ENCODE assay signal across 14 cellular contexts in genomic region chr2:10792001-10792400, GRCh38. TPM values are rescaled to one million over a fixed set of nuclear protein-coding genes. Genes with fewer than 3 reads are reported as not detected.
DNase-seq lines count a peak whose midpoint lies in the region; ATAC-seq and TF ChIP-seq lines count a peak whose summit lies in the region.
"Had no signal": no experiment of that assay in that cellular context is flagged by ENCODE, and none has a peak within 500 bp of the region (broad histone marks: within the 10 kb centered on the region; RNA-seq: fewer than 3 reads in every experiment).

No MANE protein-coding gene starts in this region.

- H4K20me1 ChIP-seq in MM.1S (ENCODE audit: insufficient read depth, low read length): no peaks in the 10 kb centered on the region

- BruUV-seq in Calu3 (replicated peaks; lab: Mats Ljungman, UMichigan): no TSS peak

- CTCF ChIA-PET in naive thymus-derived CD4-positive, alpha-beta T cell (lab: Charles Lee): interaction anchor here (0.6 kb wide), 1 partner anchor 659 kb away, joined by 3 read pairs; no protein-coding TSS in a partner anchor
- CTCF ChIA-PET in Calu3 (lab: Charles Lee): interaction anchor here (0.6 kb wide), 1 partner anchor 14 kb away, joined by 3 read pairs; no protein-coding TSS in a partner anchor

- H3K27me3 ChIP-seq in MM.1S (replicated peaks; ENCODE audit: insufficient read depth, low read length): no peaks in the 10 kb centered on the region
- no peaks in the 10 kb centered on the region for H3K27me3 ChIP-seq in naive thymus-derived CD4-positive, alpha-beta T cell (ENCODE audit: control insufficient read depth in 2 of 2, insufficient read depth in 2 of 2, low read length in 2 of 2)
- H3K27me3 ChIP-seq: stomach had no signal

- peaks cover 60% of the 10 kb centered on the region for H3K4me1 ChIP-seq in MM.1S (ENCODE audit: low read length)
- H3K4me1 ChIP-seq in naive thymus-derived CD4-positive, alpha-beta T cell (ENCODE audit: control insufficient read depth in 2 of 2, insufficient read depth in 2 of 2, low read length in 2 of 2): peaks cover 0 to 6% of the 10 kb centered on the region in 2 donors

- ATAC-seq in stimulated activated naive CD8-positive, alpha-beta T cell treated with anti-CD3 and anti-CD28 coated beads, Interleukin-15, Interleukin-2, amounts not matched to agents 100 U/mL and 50 U/mL, for 24 hours: no peak
- ATAC-seq in HG02588 (IDR thresholded peaks at IDR 0.05; ENCODE audit: unreplicated experiment) (peak; percentile 57), GM21515 (IDR thresholded peaks at IDR 0.05; ENCODE audit: unreplicated experiment) (no peak)
- no peak for ATAC-seq in naive thymus-derived CD4-positive, alpha-beta T cell

- H3K79me2 ChIP-seq in MM.1S (ENCODE audit: low read length): peaks cover 64% of the 10 kb centered on the region

- peak overlapping the region; percentile 55; the same call in 1 of the 2 replicates for H3K9ac ChIP-seq in MM.1S (ENCODE audit: low read length)

- H3K9me3 ChIP-seq in MM.1S (replicated peaks; ENCODE audit: insufficient read depth, low read length): no peaks in the 10 kb centered on the region
- H3K9me3 ChIP-seq in naive thymus-derived CD4-positive, alpha-beta T cell (ENCODE audit: control insufficient read depth in 2 of 3, low read length in 3 of 3): no peaks in the 10 kb centered on the region
- H3K9me3 ChIP-seq: stomach had no signal

- no peak overlapping the region for H2AFZ ChIP-seq in MM.1S (ENCODE audit: low read length)

- peak overlapping the region; percentile 74 for H3K4me2 ChIP-seq in MM.1S (ENCODE audit: low read depth, low read length)

- H3K36me3 ChIP-seq in MM.1S (replicated peaks; ENCODE audit: insufficient read depth, low read length): peaks cover 27% of the 10 kb centered on the region
- H3K36me3 ChIP-seq in naive thymus-derived CD4-positive, alpha-beta T cell (ENCODE audit: control insufficient read depth in 2 of 3, insufficient read depth in 3 of 3, low read length in 3 of 3): peaks cover 14 to 80% (median 32%) of the 10 kb centered on the region in 3 experiments

- intact Hi-C loops in naive thymus-derived CD4-positive, alpha-beta T cell (cut with micrococcal nuclease): no loop called here
- intact Hi-C loops in Calu3 (cut with micrococcal nuclease; ENCODE audit: unreplicated experiment): no loop called here

- TF ChIP-seq CTCF in MM.1S (IDR thresholded peaks at IDR 0.05; ENCODE audit: low read length) (no peak), Calu3 (IDR thresholded peaks at IDR 0.05; ENCODE audit: unreplicated experiment) (no peak)

- peaks cover 38% of the 10 kb centered on the region for H3K4me1 Mint-ChIP-seq in stimulated activated naive CD8-positive, alpha-beta T cell treated with anti-CD3 and anti-CD28 coated beads, Interleukin-15, Interleukin-2, amounts not matched to agents 100 ng/mL and 50 ng/mL, for 24 hours (ENCODE audit: low read depth)
- H3K4me1 Mint-ChIP-seq in naive thymus-derived CD4-positive, alpha-beta T cell: peaks cover 0 to 24% (median 0%) of the 10 kb centered on the region in 7 donors
- H3K4me1 Mint-ChIP-seq in Calu3 (ENCODE audit: low read depth, unreplicated experiment): peaks cover 14% of the 10 kb centered on the region

- H3K27ac Mint-ChIP-seq in stimulated activated naive CD8-positive, alpha-beta T cell treated with anti-CD3 and anti-CD28 coated beads, Interleukin-15, Interleukin-2, amounts not matched to agents 100 ng/mL and 50 ng/mL, for 24 hours: peak overlapping the region; percentile 66
- H3K27ac Mint-ChIP-seq in naive thymus-derived CD4-positive, alpha-beta T cell: peak overlapping the region in 3 of 9 donors; percentile 32 to 58 (median 53)
- H3K27ac Mint-ChIP-seq in Calu3 (ENCODE audit: unreplicated experiment): no peak overlapping the region

- DNase-seq in stimulated activated naive CD8-positive, alpha-beta T cell treated with anti-CD3 and anti-CD28 coated beads, Interleukin-15, Interleukin-2, amounts not matched to agents 100 U/mL and 50 U/mL, for 24 hours: no peak
- DNase-seq in MM.1S: peak; percentile 93
- no peak for DNase-seq in midbrain (lab: John Stamatoyannopoulos, UW)
- no peak for DNase-seq in naive thymus-derived CD4-positive, alpha-beta T cell
- no peak for DNase-seq in Calu3
- DNase-seq: AML-193; mesenchymal stem cell; NCI-H2081; stimulated activated CD4-positive, alpha-beta T cell treated with anti-CD3 and anti-CD28 coated beads, Interleukin-4, amount 100 ng/mL, for 4 hours; stomach had no signal

- H3K4me3 Mint-ChIP-seq in stimulated activated naive CD8-positive, alpha-beta T cell treated with anti-CD3 and anti-CD28 coated beads, Interleukin-15, Interleukin-2, amounts not matched to agents 100 ng/mL and 50 ng/mL, for 24 hours: no peak overlapping the region
- H3K4me3 Mint-ChIP-seq in naive thymus-derived CD4-positive, alpha-beta T cell: no peak overlapping the region
- no peak overlapping the region for H3K4me3 Mint-ChIP-seq in Calu3 (ENCODE audit: low read depth, unreplicated experiment)

- H3K9me3 Mint-ChIP-seq in stimulated activated naive CD8-positive, alpha-beta T cell treated with anti-CD3 and anti-CD28 coated beads, Interleukin-15, Interleukin-2, amounts not matched to agents 100 ng/mL and 50 ng/mL, for 24 hours: no peaks in the 10 kb centered on the region
- no peaks in the 10 kb centered on the region for H3K9me3 Mint-ChIP-seq in naive thymus-derived CD4-positive, alpha-beta T cell
- no peaks in the 10 kb centered on the region for H3K9me3 Mint-ChIP-seq in Calu3 (ENCODE audit: low read depth, unreplicated experiment)

- peaks cover 90% of the 10 kb centered on the region for H3K36me3 Mint-ChIP-seq in stimulated activated naive CD8-positive, alpha-beta T cell treated with anti-CD3 and anti-CD28 coated beads, Interleukin-15, Interleukin-2, amounts not matched to agents 100 ng/mL and 50 ng/mL, for 24 hours (ENCODE audit: low read depth)
- peaks cover 11 to 71% (median 43%) of the 10 kb centered on the region in 5 donors for H3K36me3 Mint-ChIP-seq in naive thymus-derived CD4-positive, alpha-beta T cell
- peaks cover 85% of the 10 kb centered on the region for H3K36me3 Mint-ChIP-seq in Calu3 (ENCODE audit: insufficient read depth, unreplicated experiment)

- H3K9me2 ChIP-seq in MM.1S (replicated peaks; ENCODE audit: insufficient read depth, low read length): no peaks in the 10 kb centered on the region

- H3F3A ChIP-seq in MM.1S (ENCODE audit: insufficient read depth, low read length): peaks cover 52% of the 10 kb centered on the region

- H3K27ac ChIP-seq in MM.1S (ENCODE audit: low read length): peak overlapping the region; percentile 93
- no peak overlapping the region for H3K27ac ChIP-seq in naive thymus-derived CD4-positive, alpha-beta T cell (ENCODE audit: low read depth, low read length)
- H3K27ac ChIP-seq: coronary artery had no signal

- no peak overlapping the region; the same call in 1 of the 2 replicates for H3K4me3 ChIP-seq in MM.1S (ENCODE audit: low read length)
- H3K4me3 ChIP-seq in naive thymus-derived CD4-positive, alpha-beta T cell (ENCODE audit: low read length): no peak overlapping the region
- H3K4me3 ChIP-seq: coronary artery, stomach had no signal

- POLR2A ChIA-PET in naive thymus-derived CD4-positive, alpha-beta T cell (lab: Charles Lee): interaction anchor here (1.1 kb wide), 1 partner anchor 21 kb away, joined by 3 read pairs; the partner anchor contains the start of gene PDIA6

- H3K27me3 Mint-ChIP-seq in stimulated activated naive CD8-positive, alpha-beta T cell treated with anti-CD3 and anti-CD28 coated beads, Interleukin-15, Interleukin-2, amounts not matched to agents 100 ng/mL and 50 ng/mL, for 24 hours: no peaks in the 10 kb centered on the region
- no peaks in the 10 kb centered on the region for H3K27me3 Mint-ChIP-seq in naive thymus-derived CD4-positive, alpha-beta T cell
- H3K27me3 Mint-ChIP-seq in Calu3 (ENCODE audit: unreplicated experiment): no peaks in the 10 kb centered on the region

RNA-seq across cellular contexts. Expression of gene PDIA6, which starts 20.6 kb away (rescaled TPM):
- total RNA-seq in naive thymus-derived CD4-positive, alpha-beta T cell: 100 to 1,000 TPM in 1 of 5 experiments, 10 to 100 TPM in 4; 24.3 to 173 (median 46.8) TPM
- 10 to 100 TPM; 74.5 to 89.3 TPM for polyA plus RNA-seq in naive thymus-derived CD4-positive, alpha-beta T cell
- 313 and 317 TPM in 2 replicates for total RNA-seq in Calu3 (2022)
